In the genomic region with DNA sequence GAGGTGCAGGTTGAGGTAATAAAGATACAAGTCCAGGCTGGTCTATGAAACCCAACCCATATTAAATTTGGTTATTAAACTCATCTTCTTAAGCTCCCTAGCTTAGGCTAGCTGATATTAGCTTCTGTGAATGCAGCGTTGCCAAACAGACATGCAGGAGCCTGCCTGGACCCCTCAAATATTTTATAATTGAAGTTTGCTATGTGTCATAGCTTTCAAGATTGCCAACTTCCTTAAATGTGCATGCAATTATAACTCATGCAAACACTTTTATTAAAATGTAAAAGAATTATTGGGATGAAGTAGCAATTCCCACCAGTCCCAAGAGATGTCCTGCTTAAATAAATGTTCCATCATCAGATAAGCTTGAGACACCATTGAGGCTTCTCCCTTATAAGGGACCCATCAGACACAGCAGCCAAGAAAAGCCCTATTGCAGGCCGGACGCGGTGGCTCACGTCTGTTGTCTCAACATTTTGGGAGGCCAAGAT, we compare ENCODE assay signal across 12 cellular contexts. TPM values are rescaled to one million over a fixed set of nuclear protein-coding genes. Genes with fewer than 3 reads are reported as not detected.
DNase-seq lines count a peak whose midpoint lies in the region; ATAC-seq and TF ChIP-seq lines count a peak whose summit lies in the region.
"Had no signal": no experiment of that assay in that cellular context is flagged by ENCODE, and none has a peak within 500 bp of the region (broad histone marks: within the 10 kb centered on the region; RNA-seq: fewer than 3 reads in every experiment).

No MANE protein-coding gene starts in this region.

- ATAC-seq in GM18858 (IDR thresholded peaks at IDR 0.05; ENCODE audit: unreplicated experiment), result no peak
- ATAC-seq: natural killer cell treated with Interleukin-12 subunit alpha and Interleukin-12 subunit beta and Interleukin-15 and Interleukin-18, amount 100 ng/mL, for 72 hours had no signal

- TF ChIP-seq CTCF in AG10803 (conservative IDR thresholded peaks at IDR 0.05; ENCODE audit: low read length) (no peak), esophagus muscularis mucosa (IDR thresholded peaks at IDR 0.05) (no peak), prostate gland (IDR thresholded peaks at IDR 0.05) (no peak)

- H3K27me3 ChIP-seq in esophagus muscularis mucosa (no peaks in the 10 kb centered on the region), prostate gland (replicated peaks; ENCODE audit: insufficient read depth) (no peaks in the 10 kb centered on the region)

- 31% methylated on average over 5 of the region's 5 CpGs for WGBS in esophagus muscularis mucosa
- 16% methylated on average over 5 of the region's 5 CpGs for WGBS in prostate gland

- no peak for TF ChIP-seq POLR2A in esophagus muscularis mucosa (IDR thresholded peaks at IDR 0.05; ENCODE audit: low read depth)
- TF ChIP-seq POLR2A in prostate gland (IDR thresholded peaks at IDR 0.05), result no peak

- H3K27ac ChIP-seq in esophagus muscularis mucosa (replicated peaks in 1 of 4), result peak overlapping the region; percentile 74 to 83 (median 78)
- peak overlapping the region; percentile 50 to 62 for H3K27ac ChIP-seq in prostate gland

- TF ChIP-seq EP300 in esophagus muscularis mucosa (IDR thresholded peaks at IDR 0.05), result no peak

- DNase-seq in AG10803 (ENCODE audit: low read depth) (peak; percentile 39), NCI-H526 (lab: John Stamatoyannopoulos, UW) (peak; percentile 82 to 91), esophagus muscularis mucosa (ENCODE audit: extremely low spot score) (no peak), prostate gland (ENCODE audit: low spot score) (peak; percentile 73), HUDEP-2 (lab: John Stamatoyannopoulos, UW; ENCODE audit: unreplicated experiment in 76 of 76) (no peak)
- DNase-seq in activated CD4-positive, alpha-beta T cell treated with anti-CD3 and anti-CD28 coated beads for 48 hours, result no peak
- DNase-seq in stimulated activated CD4-positive, alpha-beta T cell treated with anti-CD3 and anti-CD28 coated beads, Interleukin-4, amount 100 ng/mL, for 1 hour, result no peak
- DNase-seq: foreskin melanocyte, HCEC 1CT, NCI-H510A had no signal

- H3K36me3 ChIP-seq in esophagus muscularis mucosa (peaks cover 0 to 18% (median 8%) of the 10 kb centered on the region in 4 donors), prostate gland (no peaks in the 10 kb centered on the region)

- H3K9me3 ChIP-seq in esophagus muscularis mucosa (no peaks in the 10 kb centered on the region), prostate gland (no peaks in the 10 kb centered on the region)

- intact Hi-C loops in esophagus muscularis mucosa (cut with DNase I), result no loop called here
- intact Hi-C loops in prostate gland (cut with DNase I), result no loop called here

- H3K4me1 ChIP-seq in esophagus muscularis mucosa (peaks cover 74 to 100% (median 94%) of the 10 kb centered on the region in 4 donors), prostate gland (replicated peaks) (peaks cover under 1% of the 10 kb centered on the region)

- no peak overlapping the region for H3K4me3 ChIP-seq in AG10803 (ENCODE audit: low read length)
- no peak overlapping the region for H3K4me3 ChIP-seq in esophagus muscularis mucosa
- no peak overlapping the region for H3K4me3 ChIP-seq in prostate gland

RNA-seq across cellular contexts. Expression of gene MBNL2, which starts 51.3 kb away (rescaled TPM):
- 100 to 1,000 TPM in 2 of 4 donors, 10 to 100 TPM in 2; 92.8 to 132 (median 101) TPM for total RNA-seq in esophagus muscularis mucosa
- 10 to 100 TPM; 59.1 to 85.7 TPM for total RNA-seq in prostate gland

Comparison
In these comparisons a context has a peak if more than half of its experiments do, and no peak if none do; other contexts are left out.
1. DNase-seq: peak in AG10803 (single experiment), NCI-H526 (2 of 2) and prostate gland (single experiment); none in esophagus muscularis mucosa (single experiment), activated CD4-positive, alpha-beta T cell treated with anti-CD3 and anti-CD28 coated beads for 48 hours (single experiment), stimulated activated CD4-positive, alpha-beta T cell treated with anti-CD3 and anti-CD28 coated beads, Interleukin-4, amount 100 ng/mL, for 1 hour (single experiment) and HUDEP-2 (0 of 76).